10 cellular contexts compared by ENCODE assay signal in the genomic region with DNA sequence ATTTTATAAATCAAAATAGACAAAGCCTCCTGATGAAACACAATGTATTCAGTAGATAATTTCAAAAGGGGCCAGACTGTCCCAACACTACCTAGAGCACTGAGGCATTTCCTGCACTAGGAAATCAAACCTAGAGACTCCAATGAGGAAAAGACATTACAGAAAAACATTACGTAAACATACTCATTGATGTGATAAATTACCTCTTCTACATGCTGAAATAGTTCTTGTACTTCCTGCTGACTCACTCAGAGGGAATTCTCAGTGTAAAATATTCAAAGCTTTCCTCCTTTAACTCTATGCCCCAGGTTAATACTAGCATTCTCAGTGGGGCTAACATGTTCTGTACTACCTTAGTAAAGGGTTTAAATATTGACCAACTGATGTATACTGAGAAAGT.
DNase-seq lines count a peak whose midpoint lies in the region; ATAC-seq, FAIRE-seq and TF ChIP-seq lines count a peak whose summit lies in the region.
"Had no signal": no experiment of that assay in that cellular context is flagged by ENCODE, and none has a peak within 500 bp of the region (broad histone marks: within the 10 kb centered on the region; RNA-seq: fewer than 3 reads in every experiment).

No MANE protein-coding gene starts in this region.

- TF ChIP-seq RAD21 in A549 (conservative IDR thresholded peaks at IDR 0.05 in 1 of 2, IDR thresholded peaks at IDR 0.05 in 1 of 2) = no peak

- H3K9me3 ChIP-seq in A549 = no peaks in the 10 kb centered on the region
- no peaks in the 10 kb centered on the region for H3K9me3 ChIP-seq in vagina

- TF ChIP-seq CTCF in A549 (IDR thresholded peaks at IDR 0.05) (no peak), kidney epithelial cell (IDR thresholded peaks at IDR 0.05; ENCODE audit: insufficient read depth, low read length, poor library complexity, severe bottlenecking) (no peak), vagina (IDR thresholded peaks at IDR 0.05) (no peak)

- no peak for FAIRE-seq in A549 (lab: Jason Lieb, UNC)

- intact Hi-C loops in vagina (cut with DNase I) = no loop called here

- no peak for TF ChIP-seq EP300 in A549 (IDR thresholded peaks at IDR 0.05)

- H3K27ac ChIP-seq in A549 = no peak overlapping the region
- no peak overlapping the region for H3K27ac ChIP-seq in vagina
- H3K27ac ChIP-seq: spleen had no signal

- 0 out of 3 replicates have a peak overlapping the region, but pooled peaks have one; percentile 18 for H3K4me2 ChIP-seq in A549

- in situ Hi-C loops in T47D (cut with HindIII; ENCODE audit: low pct_unique_long_range_greater_than_20kb, low sequenced_read_pairs) = no loop called here

- CTCF ChIA-PET in A549 (lab: Yijun Ruan, JAX) = no interaction called here

- peaks cover 7% of the 10 kb centered on the region; the same call in 2 of the 3 replicates for H3K4me1 ChIP-seq in A549
- H3K4me1 ChIP-seq in vagina = no peaks in the 10 kb centered on the region
- H3K4me1 ChIP-seq: spleen had no signal

- DNase-seq in A549 (ENCODE audit: low read depth in 1 of 2, low spot score in 1 of 2) (peak; percentile 4 to 33), HT-29 (ENCODE audit: low spot score) (peak; percentile 46), T47D (ENCODE audit: low read depth in 1 of 2, low spot score in 1 of 2) (peak; percentile 35 to 40), kidney epithelial cell (ENCODE audit: low read depth) (peak; percentile 88), hippocampal formation (lab: John Stamatoyannopoulos, UW) (no peak), NCI-H187 treated with DMSO at 0.1 percent for 48 hours (lab: John Stamatoyannopoulos, UW) (no peak), vagina (ENCODE audit: extremely low spot score in 2 of 2) (no peak)
- DNase-seq: Right ventricle myocardium superior, spleen had no signal

- TF ChIP-seq POLR2A in A549 (IDR thresholded peaks at IDR 0.05; ENCODE audit: low read length) (no peak), vagina (IDR thresholded peaks at IDR 0.05) (no peak)

- no peaks in the 10 kb centered on the region for H3K36me3 ChIP-seq in kidney epithelial cell (ENCODE audit: control insufficient read depth, insufficient read depth, low read length)
- H3K36me3 ChIP-seq in vagina = no peaks in the 10 kb centered on the region
- H3K36me3 ChIP-seq: spleen had no signal

- 14% methylated on average over 1 of the region's 1 CpG for WGBS in A549 (ENCODE audit: missing lambda C conversion rate)

- peak; percentile 43; a peak in 4 of 6 replicates for ATAC-seq in A549
- ATAC-seq in HG03135 (IDR thresholded peaks at IDR 0.05; ENCODE audit: unreplicated experiment) = no peak

- H3K4me3 ChIP-seq in A549 (no peak overlapping the region), kidney epithelial cell (ENCODE audit: low read depth, low read length) (no peak overlapping the region), vagina (no peak overlapping the region)
- H3K4me3 ChIP-seq: spleen had no signal

- H3K27me3 ChIP-seq in kidney epithelial cell (ENCODE audit: control insufficient read depth, insufficient read depth, low read length) = no peaks in the 10 kb centered on the region
- H3K27me3 ChIP-seq in vagina = no peaks in the 10 kb centered on the region
- H3K27me3 ChIP-seq: spleen had no signal

- POLR2A ChIA-PET in A549 (lab: Yijun Ruan, JAX) = no interaction called here

TF ChIP-seq in A549, 52 proteins besides CTCF, POLR2A, EP300 and RAD21:
- TF ChIP-seq MYC (IDR thresholded peaks at IDR 0.05; ENCODE audit: borderline replicate concordance, low read length) (no peak), NPAS2 (CRISPR knock-in tag; IDR thresholded peaks at IDR 0.05; ENCODE audit: borderline replicate concordance) (no peak), PBX3 (IDR thresholded peaks at IDR 0.05) (no peak), SMC3 (IDR thresholded peaks at IDR 0.05) (no peak)
TF ChIP-seq in A549: peak in this region for 0.

Comparison
In these comparisons a context has a peak if more than half of its experiments do, and no peak if none do; other contexts are left out.
1. DNase-seq: peak in A549 (2 of 2), HT-29 (single experiment), T47D (2 of 2) and kidney epithelial cell (single experiment); none in hippocampal formation (0 of 2), NCI-H187 treated with DMSO at 0.1 percent for 48 hours (single experiment) and vagina (0 of 2).